8 cellular contexts compared by ENCODE assay signal in the genomic region with DNA sequence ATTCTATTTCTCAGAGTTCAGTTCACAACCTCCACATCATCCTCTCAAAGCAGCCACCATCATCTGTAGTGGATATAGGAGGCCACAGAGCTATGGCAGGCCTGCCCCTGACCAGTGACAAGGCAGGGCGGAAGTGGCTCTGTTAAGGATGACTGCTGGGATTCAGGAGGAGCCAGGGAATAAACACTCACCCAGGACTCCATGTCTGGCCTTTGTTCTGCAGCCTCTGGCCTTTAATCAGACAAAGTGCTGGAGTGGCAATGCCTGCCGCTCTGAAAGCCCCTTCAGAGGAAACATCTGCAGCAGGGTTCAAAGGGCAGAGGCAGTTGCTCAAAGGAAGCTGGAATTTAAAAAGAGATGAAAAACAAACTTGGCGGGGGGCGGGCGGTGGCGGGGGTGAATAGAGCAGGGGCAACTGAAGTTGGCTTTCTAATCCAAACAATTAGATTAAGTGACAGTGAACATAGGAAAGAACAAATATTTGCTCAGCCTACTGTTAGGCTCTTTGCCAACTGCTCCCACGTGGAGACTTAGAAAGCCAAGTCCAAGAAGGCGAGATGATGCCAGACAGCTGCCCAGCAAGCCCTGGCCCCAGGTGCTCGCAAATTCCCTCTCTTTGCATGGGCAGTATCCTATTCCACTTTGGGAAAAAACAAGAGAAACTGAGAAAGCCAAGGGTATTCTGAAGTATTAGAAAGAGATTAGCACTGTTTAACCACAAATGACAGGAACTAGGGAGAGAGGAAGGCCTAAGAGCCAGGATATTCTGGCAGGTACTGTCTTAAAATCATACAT. TPM values are rescaled to one million over a fixed set of nuclear protein-coding genes. Genes with fewer than 3 reads are reported as not detected.
A peak's percentile ranks its signal among the peaks of the same experiment; 100 is the strongest.
DNase-seq lines count a peak whose midpoint lies in the region; ATAC-seq and TF ChIP-seq lines count a peak whose summit lies in the region.

No MANE protein-coding gene starts in this region.

- H4K5ac ChIP-seq in mesendoderm (ENCODE audit: low read length): no peak overlapping the region

- H3K27me3 Mint-ChIP-seq in activated T-helper 1 cell treated with anti-CD3 and anti-CD28 coated beads, Interleukin-12 subunit alpha, Interleukin-12 subunit beta, Interleukin-2, Interleukin-4 antibody, amounts not matched to agents 30 ng/mL and 10 ng/mL and 1 ng/mL, durations not matched to agents 14 hours and 24 hours and 36 hours (ENCODE audit: insufficient read depth): no peaks in the 10 kb centered on the region

- H3K18ac ChIP-seq in mesendoderm (ENCODE audit: low read length): no peak overlapping the region

- no peaks in the 10 kb centered on the region for H3K9me3 Mint-ChIP-seq in activated T-helper 1 cell treated with anti-CD3 and anti-CD28 coated beads, Interleukin-12 subunit alpha, Interleukin-12 subunit beta, Interleukin-2, Interleukin-4 antibody, amounts not matched to agents 30 ng/mL and 10 ng/mL and 1 ng/mL, durations not matched to agents 14 hours and 24 hours and 36 hours

- no peaks in the 10 kb centered on the region for H3K36me3 ChIP-seq in mesendoderm (ENCODE audit: control insufficient read depth, insufficient read depth, low read length)

- H3K79me2 ChIP-seq in mesendoderm (ENCODE audit: control insufficient read depth, insufficient read depth, low read length): no peaks in the 10 kb centered on the region

- H3K36me3 Mint-ChIP-seq in activated T-helper 1 cell treated with anti-CD3 and anti-CD28 coated beads, Interleukin-12 subunit alpha, Interleukin-12 subunit beta, Interleukin-2, Interleukin-4 antibody, amounts not matched to agents 30 ng/mL and 10 ng/mL and 1 ng/mL, durations not matched to agents 14 hours and 24 hours and 36 hours (ENCODE audit: low read depth): peaks cover 6% of the 10 kb centered on the region

- no peak overlapping the region for H2AK5ac ChIP-seq in mesendoderm (ENCODE audit: low read length)

- intact Hi-C loops in activated T-helper 1 cell treated with anti-CD3 and anti-CD28 coated beads, Interleukin-12 subunit alpha, Interleukin-12 subunit beta, Interleukin-2, Interleukin-4 antibody, amounts not matched to agents 30 ng/mL and 10 ng/mL and 1 ng/mL, durations not matched to agents 14 hours and 24 hours and 36 hours (cut with micrococcal nuclease): loop anchor here (2.0 to 5.0 kb wide), 3 partner anchors 37 to 228 kb away; a partner anchor contains a TSS
- intact Hi-C loops in head of caudate nucleus (cut with DNase I): no loop called here

- TF ChIP-seq CTCF in C4-2B (conservative IDR thresholded peaks at IDR 0.05): no peak

- H3K27ac Mint-ChIP-seq in activated T-helper 1 cell treated with anti-CD3 and anti-CD28 coated beads, Interleukin-12 subunit alpha, Interleukin-12 subunit beta, Interleukin-2, Interleukin-4 antibody, amounts not matched to agents 30 ng/mL and 10 ng/mL and 1 ng/mL, durations not matched to agents 14 hours and 24 hours and 36 hours: peak overlapping the region; percentile 98

- no CpG with 5 or more reads among the region's 9 CpGs for WGBS in mesendoderm (ENCODE audit: extremely low coverage, insufficient coverage, low lambda C conversion rate)

- H2BK15ac ChIP-seq in mesendoderm (replicated peaks; ENCODE audit: low read depth): no peak overlapping the region

- H2BK120ac ChIP-seq in mesendoderm (ENCODE audit: low read depth, low read length): no peak overlapping the region

- peak overlapping the region; percentile 59 for H3K4me3 Mint-ChIP-seq in activated T-helper 1 cell treated with anti-CD3 and anti-CD28 coated beads, Interleukin-12 subunit alpha, Interleukin-12 subunit beta, Interleukin-2, Interleukin-4 antibody, amounts not matched to agents 30 ng/mL and 10 ng/mL and 1 ng/mL, durations not matched to agents 14 hours and 24 hours and 36 hours

- no peak overlapping the region for H4K8ac ChIP-seq in mesendoderm (ENCODE audit: low read depth, low read length)

- no peak overlapping the region for H3K4me3 ChIP-seq in mesendoderm (ENCODE audit: low read length)

- H3K4me1 ChIP-seq in mesendoderm (ENCODE audit: control insufficient read depth, low read depth, low read length): no peaks in the 10 kb centered on the region

- ATAC-seq in GM19023 (IDR thresholded peaks at IDR 0.05; ENCODE audit: unreplicated experiment) (no peak), HG02885 (IDR thresholded peaks at IDR 0.05; ENCODE audit: poor library complexity, unreplicated experiment) (no peak)

- no peak overlapping the region for H3K9ac ChIP-seq in mesendoderm (ENCODE audit: low read length)

- no peak overlapping the region for H2BK5ac ChIP-seq in mesendoderm (ENCODE audit: low read length)

- no peaks in the 10 kb centered on the region for H3K27me3 ChIP-seq in mesendoderm (ENCODE audit: insufficient read depth, low read length, poor library complexity)

- no peaks in the 10 kb centered on the region for H3K79me1 ChIP-seq in mesendoderm (ENCODE audit: low read length)

- DNase-seq in NCI-H1092 treated with DMSO at 0.1 percent for 48 hours (lab: John Stamatoyannopoulos, UW) (peak; percentile 96), mesendoderm (peak; percentile 26), GM19238 (ENCODE audit: insufficient read length, low spot score) (no peak), head of caudate nucleus (no peak)
- DNase-seq in activated T-helper 1 cell treated with anti-CD3 and anti-CD28 coated beads, Interleukin-12 subunit alpha, Interleukin-12 subunit beta, Interleukin-2, Interleukin-4 antibody, amounts not matched to agents 30 ng/mL and 10 ng/mL and 1 ng/mL, durations not matched to agents 14 hours and 24 hours and 36 hours (ENCODE audit: low spot score): no peak

- peaks cover 81% of the 10 kb centered on the region for H3K4me1 Mint-ChIP-seq in activated T-helper 1 cell treated with anti-CD3 and anti-CD28 coated beads, Interleukin-12 subunit alpha, Interleukin-12 subunit beta, Interleukin-2, Interleukin-4 antibody, amounts not matched to agents 30 ng/mL and 10 ng/mL and 1 ng/mL, durations not matched to agents 14 hours and 24 hours and 36 hours (ENCODE audit: low read depth)

- H3K27ac ChIP-seq in C4-2B: peak overlapping the region; percentile 50
- H3K27ac ChIP-seq in mesendoderm (ENCODE audit: low read depth, low read length): no peak overlapping the region

- H3K4ac ChIP-seq in mesendoderm (ENCODE audit: low read depth, low read length): no peak overlapping the region

- no peak overlapping the region for H3K4me2 ChIP-seq in mesendoderm (ENCODE audit: low read length)

- H3K23ac ChIP-seq in mesendoderm (ENCODE audit: low read length): no peak overlapping the region

- no peak overlapping the region for H3K56ac ChIP-seq in mesendoderm (ENCODE audit: low read length)

RNA-seq across cellular contexts. Expression of a gene that starts 5.5 kb away (rescaled TPM):
- 27.8 and 28.7 TPM in 2 replicates for total RNA-seq in activated T-helper 1 cell treated with anti-CD3 and anti-CD28 coated beads, Interleukin-12 subunit alpha, Interleukin-12 subunit beta, Interleukin-2, Interleukin-4 antibody, amounts not matched to agents 30 ng/mL and 10 ng/mL and 1 ng/mL, durations not matched to agents 14 hours and 24 hours and 36 hours
- 15.1 TPM for polyA plus RNA-seq in mesendoderm (2013, experiment 1 of 2)
- polyA plus RNA-seq in mesendoderm (2013, experiment 2 of 2): 15.6 TPM

RNA-seq across cellular contexts. Expression of a gene that starts 34.7 kb away (rescaled TPM):
- not detected in 2 replicates for total RNA-seq in activated T-helper 1 cell treated with anti-CD3 and anti-CD28 coated beads, Interleukin-12 subunit alpha, Interleukin-12 subunit beta, Interleukin-2, Interleukin-4 antibody, amounts not matched to agents 30 ng/mL and 10 ng/mL and 1 ng/mL, durations not matched to agents 14 hours and 24 hours and 36 hours
- not detected for polyA plus RNA-seq in mesendoderm (2013, experiment 1 of 2)
- polyA plus RNA-seq in mesendoderm (2013, experiment 2 of 2): not detected

RNA-seq across cellular contexts. Expression of a gene that starts 37.1 kb away (rescaled TPM):
- 186 and 188 TPM in 2 replicates for total RNA-seq in activated T-helper 1 cell treated with anti-CD3 and anti-CD28 coated beads, Interleukin-12 subunit alpha, Interleukin-12 subunit beta, Interleukin-2, Interleukin-4 antibody, amounts not matched to agents 30 ng/mL and 10 ng/mL and 1 ng/mL, durations not matched to agents 14 hours and 24 hours and 36 hours
- polyA plus RNA-seq in mesendoderm (2013, experiment 1 of 2): 191 TPM
- 182 TPM for polyA plus RNA-seq in mesendoderm (2013, experiment 2 of 2)

RNA-seq across cellular contexts. Expression of a gene that starts 48.9 kb away (rescaled TPM):
- 5.1 TPM in 2 replicates for total RNA-seq in activated T-helper 1 cell treated with anti-CD3 and anti-CD28 coated beads, Interleukin-12 subunit alpha, Interleukin-12 subunit beta, Interleukin-2, Interleukin-4 antibody, amounts not matched to agents 30 ng/mL and 10 ng/mL and 1 ng/mL, durations not matched to agents 14 hours and 24 hours and 36 hours
- 0.29 TPM for polyA plus RNA-seq in mesendoderm (2013, experiment 1 of 2)
- 0.25 TPM for polyA plus RNA-seq in mesendoderm (2013, experiment 2 of 2)

Comparison
In these comparisons a context has a peak if more than half of its experiments do, and no peak if none do; other contexts are left out.
1. DNase-seq: peak in NCI-H1092 treated with DMSO at 0.1 percent for 48 hours (single experiment) and mesendoderm (single experiment); none in activated T-helper 1 cell treated with anti-CD3 and anti-CD28 coated beads, Interleukin-12 subunit alpha, Interleukin-12 subunit beta, Interleukin-2, Interleukin-4 antibody, amounts not matched to agents 30 ng/mL and 10 ng/mL and 1 ng/mL, durations not matched to agents 14 hours and 24 hours and 36 hours (single experiment), GM19238 (single experiment) and head of caudate nucleus (0 of 42).